ENCODE assay signal across 16 cellular contexts in genomic region chr3:27317096-27317495, GRCh38.
"Had no signal": no experiment of that assay in that cellular context is flagged by ENCODE, and none has a peak within 500 bp of the region (broad histone marks: within the 10 kb centered on the region; RNA-seq: fewer than 3 reads in every experiment).

No MANE protein-coding gene starts in this region.

- H3K27me3 Mint-ChIP-seq: activated B cell treated with CpG ODN at 0.5 μM for 24 hours; stimulated activated naive CD8-positive, alpha-beta T cell treated with anti-CD3 and anti-CD28 coated beads, Interleukin-15, Interleukin-2, amounts not matched to agents 100 ng/mL and 50 ng/mL, for 24 hours had no signal

- H3K36me3 Mint-ChIP-seq: activated naive CD4-positive, alpha-beta T cell treated with anti-CD3 and anti-CD28 coated beads, Interleukin-2, amount 10 ng/mL, durations not matched to agents 7 days and 5 days had no signal

- H3K9me3 Mint-ChIP-seq: activated B cell treated with CpG ODN at 0.5 μM for 24 hours; activated naive CD4-positive, alpha-beta T cell treated with anti-CD3 and anti-CD28 coated beads, Interleukin-2, amount 10 ng/mL, durations not matched to agents 7 days and 5 days; activated T-cell treated with anti-CD3 and anti-CD28 coated beads, Interleukin-2, amount 50 U/mL, for 4 hours; nephron; stimulated activated naive CD8-positive, alpha-beta T cell treated with anti-CD3 and anti-CD28 coated beads, Interleukin-15, Interleukin-2, amounts not matched to agents 100 ng/mL and 50 ng/mL, for 24 hours; T-helper 2 cell treated with Interferon-gamma antibody and Interleukin-4, amounts not matched to agents 5 μg/mL and 100 μg/mL, for 36 hours had no signal

- ATAC-seq: activated CD8-positive, alpha-beta T cell treated with anti-CD3 and anti-CD28 coated beads, Interleukin-2, amount 10 ng/mL, durations not matched to agents 7 days and 5 days; activated T-cell treated with anti-CD3 and anti-CD28 coated beads, Interleukin-2, amount 50 U/mL, for 4 hours; heart left ventricle had no signal

- H3K27ac Mint-ChIP-seq: activated B cell treated with CpG ODN at 0.5 μM for 24 hours; activated CD8-positive, alpha-beta T cell treated with anti-CD3 and anti-CD28 coated beads, Interleukin-2, amount 10 ng/mL, durations not matched to agents 7 days and 5 days; activated naive CD4-positive, alpha-beta T cell treated with anti-CD3 and anti-CD28 coated beads, Interleukin-2, amount 10 ng/mL, durations not matched to agents 7 days and 5 days; nephron; stimulated activated naive CD8-positive, alpha-beta T cell treated with anti-CD3 and anti-CD28 coated beads, Interleukin-15, Interleukin-2, amounts not matched to agents 100 ng/mL and 50 ng/mL, for 24 hours; T-helper 2 cell treated with Interferon-gamma antibody and Interleukin-4, amounts not matched to agents 5 μg/mL and 100 μg/mL, for 36 hours had no signal

- H3K27me3 ChIP-seq: brain microvascular endothelial cell, heart left ventricle had no signal

- H3K4me3 Mint-ChIP-seq: activated B cell treated with CpG ODN at 0.5 μM for 24 hours; activated CD8-positive, alpha-beta T cell treated with anti-CD3 and anti-CD28 coated beads, Interleukin-2, amount 10 ng/mL, durations not matched to agents 7 days and 5 days; activated naive CD4-positive, alpha-beta T cell treated with anti-CD3 and anti-CD28 coated beads, Interleukin-2, amount 10 ng/mL, durations not matched to agents 7 days and 5 days; activated T-cell treated with anti-CD3 and anti-CD28 coated beads, Interleukin-2, amount 50 U/mL, for 4 hours; nephron; stimulated activated naive CD8-positive, alpha-beta T cell treated with anti-CD3 and anti-CD28 coated beads, Interleukin-15, Interleukin-2, amounts not matched to agents 100 ng/mL and 50 ng/mL, for 24 hours; T-helper 2 cell treated with Interferon-gamma antibody and Interleukin-4, amounts not matched to agents 5 μg/mL and 100 μg/mL, for 36 hours had no signal

- H3K4me1 Mint-ChIP-seq: activated B cell treated with CpG ODN at 0.5 μM for 24 hours; activated naive CD4-positive, alpha-beta T cell treated with anti-CD3 and anti-CD28 coated beads, Interleukin-2, amount 10 ng/mL, durations not matched to agents 7 days and 5 days; nephron had no signal

- H3K36me3 ChIP-seq: brain microvascular endothelial cell, heart left ventricle, lower lobe of right lung had no signal

- DNase-seq: activated B cell treated with CpG ODN at 0.5 μM for 24 hours; activated CD4-positive, alpha-beta T cell treated with anti-CD3 and anti-CD28 coated beads for 4 hours; activated CD8-positive, alpha-beta T cell treated with anti-CD3 and anti-CD28 coated beads, Interleukin-2, amount 10 ng/mL, durations not matched to agents 7 days and 5 days; activated naive CD4-positive, alpha-beta T cell treated with anti-CD3 and anti-CD28 coated beads, Interleukin-2, amount 10 ng/mL, durations not matched to agents 7 days and 5 days; activated T-cell treated with anti-CD3 and anti-CD28 coated beads, Interleukin-2, amount 50 U/mL, for 4 hours; aorta; brain microvascular endothelial cell; central memory CD4-positive, alpha-beta T cell; heart left ventricle; lower lobe of right lung; retina; SK-N-SH had no signal

- H3K4me1 ChIP-seq: lower lobe of right lung, parathyroid adenoma had no signal

- H3K9me3 ChIP-seq: heart left ventricle, lower lobe of right lung, SK-N-SH had no signal

- H3K4me3 ChIP-seq: heart left ventricle, lower lobe of right lung had no signal

- H3K27ac ChIP-seq: brain microvascular endothelial cell, lower lobe of right lung, parathyroid adenoma had no signal
